Comparison of ENCODE assay signal across 8 cellular contexts in the genomic region with DNA sequence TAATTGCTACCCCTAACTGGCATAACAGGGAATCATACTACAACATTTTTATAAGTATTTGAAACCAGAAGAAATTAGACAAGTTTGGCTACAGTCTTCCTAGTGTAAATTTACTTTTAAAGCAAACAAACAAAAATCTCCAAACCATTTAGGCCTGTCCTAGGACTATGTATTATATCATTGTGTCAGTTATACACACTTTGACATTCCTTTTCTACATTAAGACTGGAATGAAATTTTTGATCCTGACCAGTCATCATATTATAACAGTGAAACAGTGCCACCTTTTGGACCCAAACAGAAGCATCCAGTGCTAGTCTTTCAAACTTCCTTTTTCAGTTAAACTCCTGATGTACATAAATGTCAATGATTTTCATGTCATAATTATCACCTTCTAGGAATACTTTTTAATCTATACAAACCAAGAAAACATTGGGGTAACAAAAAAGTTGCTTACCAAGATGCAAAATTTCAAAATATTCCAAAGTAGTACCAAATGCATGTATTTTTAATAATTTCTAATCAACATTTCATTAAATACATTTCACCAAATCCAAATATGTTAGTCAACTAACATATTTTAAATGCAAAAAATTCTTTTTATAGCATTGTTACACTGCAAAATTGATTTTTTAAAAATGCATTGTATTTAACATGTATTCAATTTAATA.
DNase-seq lines count a peak whose midpoint lies in the region; ATAC-seq, FAIRE-seq and TF ChIP-seq lines count a peak whose summit lies in the region.

No MANE protein-coding gene starts in this region.

- no peak overlapping the region for H3K27ac ChIP-seq in body of pancreas
- no peak overlapping the region for H3K27ac ChIP-seq in kidney (ENCODE audit: low read depth in 2 of 2, low read length in 2 of 2)
- no peak overlapping the region for H3K27ac ChIP-seq in uterus

- H3K4me3 ChIP-seq in AG09309 (ENCODE audit: control insufficient read depth, low read depth, low read length), result no peak overlapping the region
- no peak overlapping the region for H3K4me3 ChIP-seq in body of pancreas
- no peak overlapping the region for H3K4me3 ChIP-seq in kidney (ENCODE audit: low read length in 2 of 2)
- H3K4me3 ChIP-seq in uterus, result no peak overlapping the region

- H3K36me3 ChIP-seq in body of pancreas (replicated peaks in 1 of 2; ENCODE audit: insufficient read depth in 1 of 2, low read depth in 2 of 2) (no peaks in the 10 kb centered on the region), kidney (ENCODE audit: control insufficient read depth in 1 of 2, insufficient read depth in 2 of 2, low read length in 2 of 2) (no peaks in the 10 kb centered on the region), uterus (no peaks in the 10 kb centered on the region)

- TF ChIP-seq CTCF in AG09309 (IDR thresholded peaks at IDR 0.05; ENCODE audit: control insufficient read depth, insufficient read depth, low read depth, low read length, missing control alignments) (peak; percentile 66), body of pancreas (IDR thresholded peaks at IDR 0.05) (peak in 6 of 7 experiments; percentile 43 to 74 (median 72)), kidney (IDR thresholded peaks at IDR 0.05; ENCODE audit: borderline replicate concordance, extremely low read depth, insufficient read depth) (peak; percentile 70), uterus (IDR thresholded peaks at IDR 0.05) (peak; percentile 59 to 66 (median 63))

- ATAC-seq in HG03342 (IDR thresholded peaks at IDR 0.05; ENCODE audit: unreplicated experiment) (peak; percentile 76), body of pancreas (peak; percentile 62)

- H3K4me1 ChIP-seq in body of pancreas (no peaks in the 10 kb centered on the region), kidney (ENCODE audit: control insufficient read depth in 1 of 2, insufficient read depth in 1 of 2, low read depth in 1 of 2, low read length in 2 of 2) (no peaks in the 10 kb centered on the region), uterus (no peaks in the 10 kb centered on the region)

- no peak for TF ChIP-seq POLR2A in GM12891 (IDR thresholded peaks at IDR 0.05; ENCODE audit: low read depth, low read length)
- no peak for TF ChIP-seq POLR2A in body of pancreas (IDR thresholded peaks at IDR 0.05)
- TF ChIP-seq POLR2A in uterus (IDR thresholded peaks at IDR 0.05), result no peak

- intact Hi-C loops in body of pancreas (cut with DNase I) (loop anchor here (10.0 kb wide), 1 partner anchor 392 kb away; a partner anchor contains a TSS), kidney (cut with DNase I) (no loop called here), uterus (cut with DNase I; ENCODE audit: low total_unique reads) (no loop called here)

- peak; percentile 13 for DNase-seq in AG09309 (ENCODE audit: low read depth)
- DNase-seq in GM12891 (ENCODE audit: insufficient read length, low spot score), result peak; percentile 8
- DNase-seq in NCI-H345 (lab: John Stamatoyannopoulos, UW), result peak; percentile 60
- DNase-seq in body of pancreas, result peak in 3 of 4 donors; percentile 16 to 40 (median 32)
- no peak for DNase-seq in kidney
- no peak for DNase-seq in uterus
- DNase-seq in stimulated activated CD4-positive, alpha-beta T cell treated with anti-CD3 and anti-CD28 coated beads, Interleukin-4, amount 100 ng/mL, for 4 hours, result no peak

- H3K27me3 ChIP-seq in body of pancreas, result no peaks in the 10 kb centered on the region
- no peaks in the 10 kb centered on the region for H3K27me3 ChIP-seq in uterus

- no peak overlapping the region for H3K9ac ChIP-seq in kidney (ENCODE audit: low read length in 2 of 2)

- FAIRE-seq in GM12891 (lab: Jason Lieb, UNC) (peak; percentile 63), kidney (lab: Jason Lieb, UNC) (peak; percentile 97)

- H3K9me3 ChIP-seq in body of pancreas (no peaks in the 10 kb centered on the region), kidney (ENCODE audit: control insufficient read depth in 1 of 2, low read length in 2 of 2) (no peaks in the 10 kb centered on the region), uterus (no peaks in the 10 kb centered on the region)

TF ChIP-seq in GM12891, 5 proteins besides CTCF, POLR2A, EP300 and RAD21:
- no peak for TF ChIP-seq POLR2AphosphoS5 (IDR thresholded peaks at IDR 0.05; ENCODE audit: low read depth, low read length)
- TF ChIP-seq SPI1 (IDR thresholded peaks at IDR 0.05; ENCODE audit: low read depth, low read length), result no peak
- no peak for TF ChIP-seq TAF1 (IDR thresholded peaks at IDR 0.05; ENCODE audit: low read depth, low read length)
- TF ChIP-seq PAX5 (IDR thresholded peaks at IDR 0.05; ENCODE audit: insufficient read depth, low read length, severe bottlenecking), result no peak
- TF ChIP-seq POU2F2 (IDR thresholded peaks at IDR 0.05; ENCODE audit: low read depth, low read length), result no peak

Comparison
In these comparisons a context has a peak if more than half of its experiments do, and no peak if none do; other contexts are left out.
1. DNase-seq: peak in AG09309 (single experiment), GM12891 (single experiment), NCI-H345 (single experiment) and body of pancreas (3 of 4); none in kidney (single experiment), uterus (0 of 2) and stimulated activated CD4-positive, alpha-beta T cell treated with anti-CD3 and anti-CD28 coated beads, Interleukin-4, amount 100 ng/mL, for 4 hours (0 of 2).
2. Peak in every context shown above with its lines, with median percentiles within 50 percentile points of each other: CTCF ChIP-seq.